Comparison of ENCODE assay signal across 1 cellular context in the genomic region with DNA sequence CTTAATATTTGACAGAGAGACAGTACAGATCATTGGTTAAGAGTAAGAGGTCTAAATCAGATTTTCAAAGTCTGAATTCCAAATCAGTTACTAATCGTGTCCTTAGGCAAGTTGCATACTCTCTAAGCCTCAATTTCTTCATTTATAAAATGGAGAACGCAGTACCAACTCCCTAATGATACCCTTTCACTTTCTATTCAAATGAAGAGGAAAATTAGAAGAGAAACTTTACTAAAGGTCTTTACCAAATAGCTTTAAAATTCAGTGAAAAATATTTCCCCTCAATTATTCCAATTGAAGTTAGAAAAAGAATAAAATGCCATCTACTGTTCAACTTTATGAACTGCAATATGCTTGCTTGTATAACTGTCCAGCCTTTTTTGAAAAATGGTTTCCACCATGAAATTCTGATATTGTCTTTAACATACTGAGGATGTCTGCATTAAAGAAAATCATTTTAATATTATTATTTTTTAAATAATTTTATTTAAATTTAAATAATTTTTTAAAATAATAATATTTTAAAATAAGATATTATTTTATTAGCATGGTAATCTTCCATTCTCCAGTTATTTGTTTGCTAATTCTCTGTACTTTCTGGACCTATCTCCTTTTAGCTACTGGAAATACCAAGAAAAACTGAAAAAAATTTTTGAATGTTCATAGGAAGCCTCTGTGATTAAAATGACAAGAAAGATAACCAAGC.
TF ChIP-seq lines count a peak whose summit lies in the region.

No MANE protein-coding gene starts in this region.

TF ChIP-seq in IMR-90, 13 proteins besides CTCF, POLR2A, EP300 and RAD21 (continued from another document):
- TF ChIP-seq, protein P1, sequence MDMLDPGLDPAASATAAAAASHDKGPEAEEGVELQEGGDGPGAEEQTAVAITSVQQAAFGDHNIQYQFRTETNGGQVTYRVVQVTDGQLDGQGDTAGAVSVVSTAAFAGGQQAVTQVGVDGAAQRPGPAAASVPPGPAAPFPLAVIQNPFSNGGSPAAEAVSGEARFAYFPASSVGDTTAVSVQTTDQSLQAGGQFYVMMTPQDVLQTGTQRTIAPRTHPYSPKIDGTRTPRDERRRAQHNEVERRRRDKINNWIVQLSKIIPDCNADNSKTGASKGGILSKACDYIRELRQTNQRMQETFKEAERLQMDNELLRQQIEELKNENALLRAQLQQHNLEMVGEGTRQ (IDR thresholded peaks at IDR 0.05; ENCODE audit: low read depth, low read length): no peak
- TF ChIP-seq CEBPB (IDR thresholded peaks at IDR 0.05; ENCODE audit: low read depth, low read length): no peak
- TF ChIP-seq MAFK (IDR thresholded peaks at IDR 0.05; ENCODE audit: low read depth, low read length): no peak
- no peak for TF ChIP-seq MAZ (IDR thresholded peaks at IDR 0.05; ENCODE audit: borderline replicate concordance, low read depth, low read length)
- TF ChIP-seq RCOR1 (IDR thresholded peaks at IDR 0.05; ENCODE audit: insufficient replicate concordance, low read length): no peak
- TF ChIP-seq, protein P2, sequence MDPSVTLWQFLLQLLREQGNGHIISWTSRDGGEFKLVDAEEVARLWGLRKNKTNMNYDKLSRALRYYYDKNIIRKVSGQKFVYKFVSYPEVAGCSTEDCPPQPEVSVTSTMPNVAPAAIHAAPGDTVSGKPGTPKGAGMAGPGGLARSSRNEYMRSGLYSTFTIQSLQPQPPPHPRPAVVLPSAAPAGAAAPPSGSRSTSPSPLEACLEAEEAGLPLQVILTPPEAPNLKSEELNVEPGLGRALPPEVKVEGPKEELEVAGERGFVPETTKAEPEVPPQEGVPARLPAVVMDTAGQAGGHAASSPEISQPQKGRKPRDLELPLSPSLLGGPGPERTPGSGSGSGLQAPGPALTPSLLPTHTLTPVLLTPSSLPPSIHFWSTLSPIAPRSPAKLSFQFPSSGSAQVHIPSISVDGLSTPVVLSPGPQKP (IDR thresholded peaks at IDR 0.05; ENCODE audit: borderline replicate concordance, low read depth, low read length): no peak
- TF ChIP-seq CHD1 (IDR thresholded peaks at IDR 0.05; ENCODE audit: low read depth, low read length): no peak
- TF ChIP-seq FOS (IDR thresholded peaks at IDR 0.05; ENCODE audit: low read depth, low read length): no peak
